Comparison of ENCODE assay signal across 12 cellular contexts in the genomic region with DNA sequence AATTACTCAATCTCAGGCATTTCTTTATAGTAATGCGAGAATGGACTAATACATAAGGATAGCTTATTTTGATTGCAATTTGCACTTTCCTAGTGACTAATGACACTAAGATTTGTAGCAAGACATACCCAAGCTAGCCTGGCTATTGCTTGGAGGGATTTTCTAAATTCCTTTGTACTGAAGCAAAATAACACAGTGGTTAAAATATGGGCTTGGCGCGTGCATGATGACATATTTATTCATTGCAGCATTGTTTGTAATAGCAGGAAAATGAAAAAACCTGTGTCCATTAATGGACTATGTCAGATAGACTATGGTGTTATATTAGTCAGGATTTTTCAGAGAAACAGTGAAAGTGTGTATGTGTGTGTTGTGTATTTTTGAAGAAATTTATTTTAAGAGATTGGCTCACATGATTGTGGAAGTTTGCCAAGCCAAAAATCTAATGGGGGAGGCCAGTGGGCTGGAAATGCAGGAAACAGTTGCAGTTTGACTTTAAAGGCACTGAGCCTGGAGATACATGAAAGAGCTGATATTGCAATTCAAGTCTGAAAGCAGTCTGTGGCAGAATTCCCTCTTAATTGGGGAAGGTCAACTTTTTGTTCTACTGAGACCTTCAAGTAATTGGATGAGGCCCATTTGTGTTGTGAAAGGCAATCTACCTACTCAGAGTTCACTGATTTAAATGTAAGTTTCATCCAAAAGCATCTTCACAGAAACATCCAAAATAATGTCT. TPM values are rescaled to one million over a fixed set of nuclear protein-coding genes. Genes with fewer than 3 reads are reported as not detected.
A peak's percentile ranks its signal among the peaks of the same experiment; 100 is the strongest.
DNase-seq lines count a peak whose midpoint lies in the region; TF ChIP-seq lines count a peak whose summit lies in the region.
"Had no signal": no experiment of that assay in that cellular context is flagged by ENCODE, and none has a peak within 500 bp of the region (broad histone marks: within the 10 kb centered on the region; RNA-seq: fewer than 3 reads in every experiment).

No MANE protein-coding gene starts in this region.

- no peaks in the 10 kb centered on the region for H3K36me3 ChIP-seq in mesenchymal stem cell (ENCODE audit: control insufficient read depth in 1 of 2, insufficient read depth in 2 of 2, low read depth in 1 of 2, low read length in 2 of 2)
- H3K36me3 ChIP-seq: BLaER1 had no signal

- POLR2A ChIA-PET in AG04449 (lab: Yijun Ruan, JAX), result interaction anchor here (0.6 to 1.7 kb wide), 2 partner anchors 16 to 26 kb away, joined by 3 to 13 read pairs; a partner anchor contains a TSS

- H3K4me3 ChIP-seq in AG04449 (ENCODE audit: low read depth, low read length), result no peak overlapping the region
- H3K4me3 ChIP-seq in mesenchymal stem cell (ENCODE audit: insufficient read depth in 1 of 2, low read depth in 1 of 2, low read length in 2 of 2), result peak overlapping the region in 1 of 2 experiments; percentile 36
- H3K4me3 ChIP-seq: BLaER1 had no signal

- H3K27me3 ChIP-seq in mesenchymal stem cell (ENCODE audit: control insufficient read depth in 1 of 2, insufficient read depth in 1 of 2, low read length in 2 of 2), result no peaks in the 10 kb centered on the region
- H3K27me3 ChIP-seq: BLaER1 had no signal

- 4% methylated on average over 2 of the region's 3 CpGs for WGBS in mesenchymal stem cell

- TF ChIP-seq CTCF in AG04449 (IDR thresholded peaks at IDR 0.05; ENCODE audit: insufficient read depth, low read length, missing control alignments), result no peak

- H2BK120ac ChIP-seq in mesenchymal stem cell (ENCODE audit: low read depth, low read length), result no peak overlapping the region

- H4K8ac ChIP-seq in mesenchymal stem cell (ENCODE audit: low read length), result no peak overlapping the region

- H3K79me1 ChIP-seq in mesenchymal stem cell (replicated peaks; ENCODE audit: low read length, poor library complexity, severe bottlenecking), result peaks cover 2% of the 10 kb centered on the region

- no peak overlapping the region for H2AFZ ChIP-seq in mesenchymal stem cell (ENCODE audit: low read depth, low read length)

- no peak overlapping the region for H3K14ac ChIP-seq in mesenchymal stem cell (ENCODE audit: low read length in 2 of 2)

- peak overlapping the region; percentile 87 for H3K27ac ChIP-seq in mesenchymal stem cell (ENCODE audit: low read length, poor library complexity, severe bottlenecking)
- H3K27ac ChIP-seq: BLaER1 had no signal

- no peak overlapping the region for H3K4ac ChIP-seq in mesenchymal stem cell (ENCODE audit: low read depth in 1 of 2, low read length in 2 of 2)

- no peak overlapping the region for H3K18ac ChIP-seq in mesenchymal stem cell (ENCODE audit: low read depth in 1 of 2, low read length in 2 of 2)

- no peak overlapping the region for H3K4me2 ChIP-seq in mesenchymal stem cell (ENCODE audit: low read length, poor library complexity, severe bottlenecking)
- H3K4me2 ChIP-seq: BLaER1 had no signal

- no peak overlapping the region for H2BK5ac ChIP-seq in mesenchymal stem cell (ENCODE audit: low read depth, low read length, poor library complexity, severe bottlenecking)

- H3K4me1 ChIP-seq in mesenchymal stem cell (ENCODE audit: control insufficient read depth, insufficient read depth, low read depth, low read length), result peaks cover 22% of the 10 kb centered on the region
- H3K4me1 ChIP-seq: BLaER1 had no signal

- no peak overlapping the region for H3K23ac ChIP-seq in mesenchymal stem cell (ENCODE audit: low read length in 2 of 2)

- H3K9ac ChIP-seq in mesenchymal stem cell (ENCODE audit: low read length), result peak overlapping the region; percentile 45
- H3K9ac ChIP-seq: BLaER1 had no signal

- H2AK5ac ChIP-seq in mesenchymal stem cell (ENCODE audit: low read length, severe bottlenecking), result no peak overlapping the region

- H2BK12ac ChIP-seq in mesenchymal stem cell (ENCODE audit: low read length in 2 of 2), result no peak overlapping the region

- H2BK15ac ChIP-seq in mesenchymal stem cell (ENCODE audit: low read depth, poor library complexity, severe bottlenecking), result no peak overlapping the region

- CTCF ChIA-PET in AG04449 (lab: Yijun Ruan, JAX), result interaction anchor here (1.5 to 4.7 kb wide), 3 partner anchors 11 to 53 kb away, joined by 4 to 26 read pairs (median 7); no protein-coding TSS in a partner anchor

- peaks cover 14% of the 10 kb centered on the region for H3K9me3 ChIP-seq in mesenchymal stem cell (ENCODE audit: control insufficient read depth, low read length)

- DNase-seq in AG04449 (ENCODE audit: low read depth, low spot score) (peak; percentile 98), LHCN-M2 (ENCODE audit: low read depth) (peak; percentile 91), dedifferentiated amniotic fluid mesenchymal stem cell (ENCODE audit: extremely low spot score) (peak; percentile 91), mesenchymal stem cell (peak; percentile 84), NCI-H1436 (lab: John Stamatoyannopoulos, UW) (no peak), NCI-H146 treated with DMSO at 0.1 percent for 48 hours (lab: John Stamatoyannopoulos, UW; ENCODE audit: unreplicated experiment) (no peak), OCI-M2 (lab: John Stamatoyannopoulos, UW; ENCODE audit: unreplicated experiment) (no peak), COR-L47 (lab: John Stamatoyannopoulos, UW) (no peak)
- DNase-seq: activated CD4-positive, CD25-positive, alpha-beta regulatory T cell; NCI-H2081 treated with DMSO at 0.1 percent for 48 hours; posterior cingulate gyrus had no signal

- H4K91ac ChIP-seq in mesenchymal stem cell (ENCODE audit: low read length), result no peak overlapping the region

RNA-seq across cellular contexts. Expression of a gene that starts 16.7 kb away (rescaled TPM):
- 134 and 174 TPM in 2 replicates for total RNA-seq in LHCN-M2 (2014; rRNA removed)
- 279 TPM for polyA plus RNA-seq in LHCN-M2 (2012)
- polyA plus RNA-seq in mesenchymal stem cell (2013, experiment 1 of 2), result 425 TPM
- polyA plus RNA-seq in mesenchymal stem cell (2013, experiment 2 of 2), result 455 TPM

RNA-seq across cellular contexts. Expression of a gene that starts 55.7 kb away (rescaled TPM):
- total RNA-seq in LHCN-M2 (2014; rRNA removed), result 6.9 and 8.2 TPM in 2 replicates
- polyA plus RNA-seq in LHCN-M2 (2012), result 8.0 TPM
- 7.6 TPM for polyA plus RNA-seq in mesenchymal stem cell (2013, experiment 1 of 2)
- polyA plus RNA-seq in mesenchymal stem cell (2013, experiment 2 of 2), result 8.0 TPM

Comparison
In these comparisons a context has a peak if more than half of its experiments do, and no peak if none do; other contexts are left out.
1. DNase-seq: peak in AG04449 (single experiment), LHCN-M2 (single experiment), dedifferentiated amniotic fluid mesenchymal stem cell (single experiment) and mesenchymal stem cell (single experiment); none in NCI-H1436 (single experiment), NCI-H146 treated with DMSO at 0.1 percent for 48 hours (single experiment), OCI-M2 (single experiment) and COR-L47 (single experiment).